Comparison of ENCODE assay signal across 18 cellular contexts in genomic region chr15:90421527-90421926, GRCh38. TPM values are rescaled to one million over a fixed set of nuclear protein-coding genes. Genes with fewer than 3 reads are reported as not detected.
DNase-seq lines count a peak whose midpoint lies in the region; ATAC-seq and TF ChIP-seq lines count a peak whose summit lies in the region.
"Had no signal": no experiment of that assay in that cellular context is flagged by ENCODE, and none has a peak within 500 bp of the region (broad histone marks: within the 10 kb centered on the region; RNA-seq: fewer than 3 reads in every experiment).

No MANE protein-coding gene starts in this region.

- H3K36me3 ChIP-seq in body of pancreas (replicated peaks in 1 of 2; ENCODE audit: insufficient read depth in 1 of 2, low read depth in 2 of 2) (no peaks in the 10 kb centered on the region), mesendoderm (ENCODE audit: control insufficient read depth, insufficient read depth, low read length) (no peaks in the 10 kb centered on the region), thoracic aorta (no peaks in the 10 kb centered on the region)

- no peak overlapping the region for H3K56ac ChIP-seq in mesendoderm (ENCODE audit: low read length)

- H4K5ac ChIP-seq in mesendoderm (ENCODE audit: low read length), result no peak overlapping the region

- H3K18ac ChIP-seq in mesendoderm (ENCODE audit: low read length), result peak overlapping the region; percentile 14

- POLR2A ChIA-PET in activated CD4-positive, alpha-beta memory T cell treated with anti-CD3 and anti-CD28 coated beads for 36 hours (lab: Charles Lee), result interaction anchor here (0.9 to 1.3 kb wide), 2 partner anchors 14 to 34 kb away, joined by 5 read pairs; partner anchors contain the start of gene IQGAP1
- POLR2A ChIA-PET in activated CD4-positive, alpha-beta memory T cell treated with anti-CD3 and anti-CD28 coated beads, Interleukin-2, amount 10 ng/mL, durations not matched to agents 7 days and 5 days (lab: Charles Lee), result interaction anchor here (1.2 to 3.7 kb wide), 3 partner anchors 14 to 33 kb away, joined by 4 to 26 read pairs (median 5); partner anchors contain the start of gene IQGAP1

- H2BK15ac ChIP-seq in mesendoderm (replicated peaks; ENCODE audit: low read depth), result no peak overlapping the region

- no peak overlapping the region for H2BK120ac ChIP-seq in mesendoderm (ENCODE audit: low read depth, low read length)

- H2BK5ac ChIP-seq in mesendoderm (ENCODE audit: low read length), result no peak overlapping the region

- TF ChIP-seq CTCF in body of pancreas (IDR thresholded peaks at IDR 0.05) (no peak), thoracic aorta (IDR thresholded peaks at IDR 0.05) (no peak)

- no peak overlapping the region for H3K4me3 Mint-ChIP-seq in activated CD4-positive, alpha-beta memory T cell treated with anti-CD3 and anti-CD28 coated beads for 36 hours
- H3K4me3 Mint-ChIP-seq in activated CD4-positive, alpha-beta memory T cell treated with anti-CD3 and anti-CD28 coated beads, Interleukin-2, amount 10 ng/mL, durations not matched to agents 7 days and 5 days, result no peak overlapping the region
- H3K4me3 Mint-ChIP-seq: naive B cell had no signal

- no peak overlapping the region for H3K4me2 ChIP-seq in mesendoderm (ENCODE audit: low read length)

- H3K9me3 ChIP-seq in body of pancreas, result no peaks in the 10 kb centered on the region
- no peaks in the 10 kb centered on the region for H3K9me3 ChIP-seq in thoracic aorta

- H4K8ac ChIP-seq in mesendoderm (ENCODE audit: low read depth, low read length), result no peak overlapping the region

- H3K27me3 Mint-ChIP-seq in activated CD4-positive, alpha-beta memory T cell treated with anti-CD3 and anti-CD28 coated beads for 36 hours, result no peaks in the 10 kb centered on the region
- H3K27me3 Mint-ChIP-seq in activated CD4-positive, alpha-beta memory T cell treated with anti-CD3 and anti-CD28 coated beads, Interleukin-2, amount 10 ng/mL, durations not matched to agents 7 days and 5 days, result no peaks in the 10 kb centered on the region
- H3K27me3 Mint-ChIP-seq: naive B cell had no signal

- DNase-seq in activated CD4-positive, alpha-beta memory T cell treated with anti-CD3 and anti-CD28 coated beads for 36 hours, result no peak
- no peak for DNase-seq in activated CD4-positive, alpha-beta memory T cell treated with anti-CD3 and anti-CD28 coated beads, Interleukin-2, amount 10 ng/mL, durations not matched to agents 7 days and 5 days
- DNase-seq in body of pancreas, result no peak
- DNase-seq in mesendoderm, result no peak
- DNase-seq in thoracic aorta (ENCODE audit: low spot score), result no peak
- no peak for DNase-seq in ACHN
- DNase-seq in DMS79 (lab: John Stamatoyannopoulos, UW), result no peak
- DNase-seq: activated CD8-positive, alpha-beta memory T cell treated with anti-CD3 and anti-CD28 coated beads, Interleukin-2, amount 50 U/mL, for 48 hours; erythroblast; heart right ventricle; KG1; kidney glomerular epithelial cell; naive B cell; NCI-H1417; NCI-H345 had no signal

- 80 to 86% methylated on average over 3 of the region's 3 CpGs for WGBS in body of pancreas, 2 donors
- WGBS in mesendoderm (ENCODE audit: extremely low coverage, insufficient coverage, low lambda C conversion rate), result no CpG with 5 or more reads among the region's 3 CpGs

- in situ Hi-C loops in ACHN (cut with HindIII; ENCODE audit: low pct_ligation_motif_present, low pct_unique_long_range_greater_than_20kb, low sequenced_read_pairs), result no loop called here

- H3K4ac ChIP-seq in mesendoderm (ENCODE audit: low read depth, low read length), result no peak overlapping the region

- no peak overlapping the region for H2AK5ac ChIP-seq in mesendoderm (ENCODE audit: low read length)

- H3K4me1 ChIP-seq in body of pancreas, result peaks cover 54% of the 10 kb centered on the region
- H3K4me1 ChIP-seq in mesendoderm (ENCODE audit: control insufficient read depth, low read depth, low read length), result peaks cover 5% of the 10 kb centered on the region
- H3K4me1 ChIP-seq in thoracic aorta (ENCODE audit: control insufficient read depth in 1 of 2, low read depth in 2 of 2), result peaks cover 79 to 85% of the 10 kb centered on the region in 2 donors

- intact Hi-C loops in activated CD4-positive, alpha-beta memory T cell treated with anti-CD3 and anti-CD28 coated beads for 36 hours (cut with micrococcal nuclease), result loop anchor here (5.0 kb wide), 1 partner anchor 56 kb away; no protein-coding TSS in a partner anchor
- intact Hi-C loops in body of pancreas (cut with DNase I), result no loop called here

- no peak overlapping the region for H3K23ac ChIP-seq in mesendoderm (ENCODE audit: low read length)

- ATAC-seq in body of pancreas (peak; percentile 35), thoracic aorta (ENCODE audit: insufficient number of reproducible peaks, low FRiP score, low read depth) (no peak), HG03045 (IDR thresholded peaks at IDR 0.05; ENCODE audit: unreplicated experiment) (no peak)

- peaks cover 16% of the 10 kb centered on the region for H3K79me1 ChIP-seq in mesendoderm (ENCODE audit: low read length)

- H3K4me3 ChIP-seq in body of pancreas (no peak overlapping the region), mesendoderm (ENCODE audit: low read length) (no peak overlapping the region), thoracic aorta (no peak overlapping the region)
- H3K4me3 ChIP-seq: heart right ventricle, SK-N-MC had no signal

- H3K9ac ChIP-seq in mesendoderm (ENCODE audit: low read length), result no peak overlapping the region

- H3K27ac Mint-ChIP-seq in activated CD4-positive, alpha-beta memory T cell treated with anti-CD3 and anti-CD28 coated beads for 36 hours, result peak overlapping the region; percentile 42
- H3K27ac Mint-ChIP-seq in activated CD4-positive, alpha-beta memory T cell treated with anti-CD3 and anti-CD28 coated beads, Interleukin-2, amount 10 ng/mL, durations not matched to agents 7 days and 5 days, result no peak overlapping the region

- H3K27me3 ChIP-seq in body of pancreas (no peaks in the 10 kb centered on the region), mesendoderm (ENCODE audit: insufficient read depth, low read length, poor library complexity) (no peaks in the 10 kb centered on the region), thoracic aorta (replicated peaks; ENCODE audit: insufficient read depth) (no peaks in the 10 kb centered on the region)
- H3K27me3 ChIP-seq: heart right ventricle had no signal

- peaks cover 10% of the 10 kb centered on the region for H3K9me3 Mint-ChIP-seq in activated CD4-positive, alpha-beta memory T cell treated with anti-CD3 and anti-CD28 coated beads for 36 hours
- peaks cover 3% of the 10 kb centered on the region for H3K9me3 Mint-ChIP-seq in activated CD4-positive, alpha-beta memory T cell treated with anti-CD3 and anti-CD28 coated beads, Interleukin-2, amount 10 ng/mL, durations not matched to agents 7 days and 5 days

- CTCF ChIA-PET in activated CD4-positive, alpha-beta memory T cell treated with anti-CD3 and anti-CD28 coated beads for 36 hours (lab: Charles Lee), result interaction anchor here (1.1 to 3.5 kb wide), 3 partner anchors 33 to 102 kb away, joined by 4 to 17 read pairs (median 5); partner anchors contain the start of gene IQGAP1
- CTCF ChIA-PET in activated CD4-positive, alpha-beta memory T cell treated with anti-CD3 and anti-CD28 coated beads, Interleukin-2, amount 10 ng/mL, durations not matched to agents 7 days and 5 days (lab: Charles Lee), result interaction anchor here (0.7 kb wide), 1 partner anchor 102 kb away, joined by 3 read pairs; no protein-coding TSS in a partner anchor

- peaks cover 51% of the 10 kb centered on the region for H3K79me2 ChIP-seq in mesendoderm (ENCODE audit: control insufficient read depth, insufficient read depth, low read length)

- H3K27ac ChIP-seq in body of pancreas (peak overlapping the region in 1 of 4 donors; percentile 2), mesendoderm (ENCODE audit: low read depth, low read length) (no peak overlapping the region), thoracic aorta (peak overlapping the region; percentile 66 to 76)
- H3K27ac ChIP-seq: SK-N-MC, VCaP had no signal

- TF ChIP-seq POLR2A in body of pancreas (IDR thresholded peaks at IDR 0.05), result no peak

- H3K4me1 Mint-ChIP-seq in activated CD4-positive, alpha-beta memory T cell treated with anti-CD3 and anti-CD28 coated beads for 36 hours (ENCODE audit: low read depth), result peaks cover 69% of the 10 kb centered on the region
- H3K4me1 Mint-ChIP-seq in activated CD4-positive, alpha-beta memory T cell treated with anti-CD3 and anti-CD28 coated beads, Interleukin-2, amount 10 ng/mL, durations not matched to agents 7 days and 5 days, result peaks cover 65% of the 10 kb centered on the region

- peaks cover 21% of the 10 kb centered on the region for H3K36me3 Mint-ChIP-seq in activated CD4-positive, alpha-beta memory T cell treated with anti-CD3 and anti-CD28 coated beads for 36 hours
- H3K36me3 Mint-ChIP-seq in activated CD4-positive, alpha-beta memory T cell treated with anti-CD3 and anti-CD28 coated beads, Interleukin-2, amount 10 ng/mL, durations not matched to agents 7 days and 5 days (ENCODE audit: low read depth), result peaks cover 36% of the 10 kb centered on the region
- H3K36me3 Mint-ChIP-seq: naive B cell had no signal

RNA-seq across cellular contexts. Expression of gene IQGAP1, which starts 33.5 kb away (rescaled TPM):
- 100 to 1,000 TPM; 186 to 207 TPM for total RNA-seq in activated CD4-positive, alpha-beta memory T cell treated with anti-CD3 and anti-CD28 coated beads for 36 hours
- 100 to 1,000 TPM; 229 to 240 TPM for total RNA-seq in activated CD4-positive, alpha-beta memory T cell treated with anti-CD3 and anti-CD28 coated beads, Interleukin-2, amount 10 ng/mL, durations not matched to agents 7 days and 5 days
- total RNA-seq in body of pancreas, result 10 to 100 TPM; 79.6 to 92.9 TPM
- polyA plus RNA-seq in mesendoderm (2013, experiment 1 of 2), result 126 TPM
- polyA plus RNA-seq in mesendoderm (2013, experiment 2 of 2), result 136 TPM
- total RNA-seq in thoracic aorta, result 100 to 1,000 TPM; 280 to 340 TPM
